17 cellular contexts compared by ENCODE assay signal in the genomic region with DNA sequence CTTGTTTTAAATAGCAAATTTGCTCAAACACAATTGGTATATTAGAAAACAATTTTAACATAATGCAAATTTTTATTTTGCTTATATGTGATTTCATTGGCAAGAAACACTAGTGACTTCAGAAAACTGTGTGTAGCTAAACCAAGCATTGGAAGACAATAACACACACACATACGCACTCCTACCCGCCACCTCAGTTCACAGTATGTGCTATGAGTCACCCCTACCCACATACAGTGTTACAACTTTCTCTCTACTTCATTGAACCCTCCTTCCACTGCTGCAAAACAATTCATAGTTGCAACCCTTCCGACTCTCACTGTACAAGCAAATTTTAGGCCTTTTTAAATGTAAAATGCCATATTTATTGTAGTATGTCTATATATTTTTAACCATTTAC.
"Had no signal": no experiment of that assay in that cellular context is flagged by ENCODE, and none has a peak within 500 bp of the region (broad histone marks: within the 10 kb centered on the region; RNA-seq: fewer than 3 reads in every experiment).

No MANE protein-coding gene starts in this region.

- H3K27ac Mint-ChIP-seq: activated CD4-positive, alpha-beta T cell treated with anti-CD3 and anti-CD28 coated beads, Interleukin-2, amount 10 ng/mL, durations not matched to agents 7 days and 5 days; activated CD8-positive, alpha-beta memory T cell treated with anti-CD3 and anti-CD28 coated beads, Interleukin-2, amount 10 ng/mL, durations not matched to agents 7 days and 5 days; activated naive CD8-positive, alpha-beta T cell treated with anti-CD3 and anti-CD28 coated beads for 36 hours; memory B cell; nephron progenitor cell; stimulated activated naive CD8-positive, alpha-beta T cell treated with anti-CD3 and anti-CD28 coated beads, Interleukin-15, Interleukin-2, amounts not matched to agents 100 ng/mL and 50 ng/mL, for 24 hours had no signal

- H3K36me3 Mint-ChIP-seq: activated CD8-positive, alpha-beta memory T cell treated with anti-CD3 and anti-CD28 coated beads, Interleukin-2, amount 10 ng/mL, durations not matched to agents 7 days and 5 days; activated naive CD8-positive, alpha-beta T cell treated with anti-CD3 and anti-CD28 coated beads for 36 hours; memory B cell had no signal

- H3K4me3 Mint-ChIP-seq: activated CD4-positive, alpha-beta T cell treated with anti-CD3 and anti-CD28 coated beads, Interleukin-2, amount 10 ng/mL, durations not matched to agents 7 days and 5 days; activated CD8-positive, alpha-beta memory T cell treated with anti-CD3 and anti-CD28 coated beads, Interleukin-2, amount 10 ng/mL, durations not matched to agents 7 days and 5 days; activated naive CD8-positive, alpha-beta T cell treated with anti-CD3 and anti-CD28 coated beads for 36 hours; activated T-cell treated with anti-CD3 and anti-CD28 coated beads, Interleukin-2, amount 50 U/mL, for 4 hours; memory B cell; nephron progenitor cell; stimulated activated naive CD8-positive, alpha-beta T cell treated with anti-CD3 and anti-CD28 coated beads, Interleukin-15, Interleukin-2, amounts not matched to agents 100 ng/mL and 50 ng/mL, for 24 hours had no signal

- H3K27ac ChIP-seq: coronary artery, heart right ventricle, left lung had no signal

- H3K4me1 Mint-ChIP-seq: activated CD4-positive, alpha-beta T cell treated with anti-CD3 and anti-CD28 coated beads, Interleukin-2, amount 10 ng/mL, durations not matched to agents 7 days and 5 days; activated CD8-positive, alpha-beta memory T cell treated with anti-CD3 and anti-CD28 coated beads, Interleukin-2, amount 10 ng/mL, durations not matched to agents 7 days and 5 days; activated naive CD8-positive, alpha-beta T cell treated with anti-CD3 and anti-CD28 coated beads for 36 hours; memory B cell; nephron progenitor cell had no signal

- H3K4me3 ChIP-seq: coronary artery, heart right ventricle, left lung had no signal

- H3K9me3 ChIP-seq: left lung had no signal

- H3K36me3 ChIP-seq: heart right ventricle, left lung had no signal

- H3K9me3 Mint-ChIP-seq: activated CD4-positive, alpha-beta T cell treated with anti-CD3 and anti-CD28 coated beads, Interleukin-2, amount 10 ng/mL, durations not matched to agents 7 days and 5 days; activated naive CD8-positive, alpha-beta T cell treated with anti-CD3 and anti-CD28 coated beads for 36 hours; activated T-cell treated with anti-CD3 and anti-CD28 coated beads, Interleukin-2, amount 50 U/mL, for 4 hours; memory B cell; nephron progenitor cell had no signal

- DNase-seq: activated CD4-positive, alpha-beta T cell treated with anti-CD3 and anti-CD28 coated beads, Interleukin-2, amount 10 ng/mL, durations not matched to agents 7 days and 5 days; activated CD8-positive, alpha-beta memory T cell treated with anti-CD3 and anti-CD28 coated beads, Interleukin-2, amount 10 ng/mL, durations not matched to agents 7 days and 5 days; activated gamma-delta T cell; activated naive CD8-positive, alpha-beta T cell treated with anti-CD3 and anti-CD28 coated beads for 36 hours; activated T-cell treated with anti-CD3 and anti-CD28 coated beads, Interleukin-2, amount 50 U/mL, for 4 hours; effector CD4-positive, alpha-beta T cell; heart right ventricle; islet precursor cell; left lung; nephron progenitor cell; stimulated activated CD4-positive, alpha-beta T cell treated with anti-CD3 and anti-CD28 coated beads, Interleukin-12 subunit alpha, Interleukin-12 subunit beta, amount 100 ng/mL, for 4 hours; stimulated activated CD4-positive, alpha-beta T cell treated with anti-CD3 and anti-CD28 coated beads, Interleukin-4, amount 100 ng/mL, for 1 hour; stimulated activated CD8-positive, alpha-beta memory T cell treated with anti-CD3 and anti-CD28 coated beads, Interleukin-4, amount 100 ng/mL, for 48 hours; T-helper 1 cell had no signal

- ATAC-seq: activated CD8-positive, alpha-beta memory T cell treated with anti-CD3 and anti-CD28 coated beads, Interleukin-2, amount 10 ng/mL, durations not matched to agents 7 days and 5 days; activated T-cell treated with anti-CD3 and anti-CD28 coated beads, Interleukin-2, amount 50 U/mL, for 4 hours; heart right ventricle; left lung had no signal

- H3K27me3 Mint-ChIP-seq: activated CD4-positive, alpha-beta T cell treated with anti-CD3 and anti-CD28 coated beads, Interleukin-2, amount 10 ng/mL, durations not matched to agents 7 days and 5 days; activated CD8-positive, alpha-beta memory T cell treated with anti-CD3 and anti-CD28 coated beads, Interleukin-2, amount 10 ng/mL, durations not matched to agents 7 days and 5 days; activated naive CD8-positive, alpha-beta T cell treated with anti-CD3 and anti-CD28 coated beads for 36 hours; stimulated activated naive CD8-positive, alpha-beta T cell treated with anti-CD3 and anti-CD28 coated beads, Interleukin-15, Interleukin-2, amounts not matched to agents 100 ng/mL and 50 ng/mL, for 24 hours had no signal

- H3K4me1 ChIP-seq: heart right ventricle, left lung had no signal

- H3K27me3 ChIP-seq: heart right ventricle, left lung had no signal
